In genomic region chr10:63227207-63227895, GRCh38 we compare ENCODE assay signal across 9 cellular contexts.
A peak's percentile ranks its signal among the peaks of the same experiment; 100 is the strongest.
DNase-seq lines count a peak whose midpoint lies in the region; ATAC-seq lines count a peak whose summit lies in the region.
"Had no signal": no experiment of that assay in that cellular context is flagged by ENCODE, and none has a peak within 500 bp of the region (broad histone marks: within the 10 kb centered on the region; RNA-seq: fewer than 3 reads in every experiment).

No MANE protein-coding gene starts in this region.

- DNase-seq in activated CD8-positive, alpha-beta memory T cell treated with anti-CD3 and anti-CD28 coated beads, Interleukin-2, amount 10 ng/mL, durations not matched to agents 7 days and 5 days, result no peak
- no peak for DNase-seq in activated CD8-positive, alpha-beta memory T cell treated with anti-CD3 and anti-CD28 coated beads, Interleukin-2, amount 50 U/mL, for 4 hours
- no peak for DNase-seq in activated T-helper 1 cell treated with anti-CD3 and anti-CD28 coated beads, Interleukin-12 subunit alpha, Interleukin-12 subunit beta, Interleukin-2, Interleukin-4 antibody, amounts not matched to agents 30 ng/mL and 10 ng/mL and 1 ng/mL, durations not matched to agents 14 hours and 24 hours and 36 hours (ENCODE audit: low spot score)
- DNase-seq in stimulated activated effector memory CD8-positive, alpha-beta T cell treated with anti-CD3 and anti-CD28 coated beads, Interleukin-12 subunit alpha, Interleukin-12 subunit beta, amount 100 ng/mL, for 72 hours (ENCODE audit: low spot score in 2 of 2), result no peak
- DNase-seq in NCI-H2081 (lab: John Stamatoyannopoulos, UW), result no peak
- no peak for DNase-seq in stimulated activated naive CD4-positive, alpha-beta T cell treated with Interleukin-2 at 50 U/mL for 16 hours (lab: John Stamatoyannopoulos, UW)
- DNase-seq: hippocampal formation had no signal

- H3K9me3 Mint-ChIP-seq in activated CD8-positive, alpha-beta memory T cell treated with anti-CD3 and anti-CD28 coated beads, Interleukin-2, amount 10 ng/mL, durations not matched to agents 7 days and 5 days (ENCODE audit: low read depth), result no peaks in the 10 kb centered on the region
- no peaks in the 10 kb centered on the region for H3K9me3 Mint-ChIP-seq in activated T-helper 1 cell treated with anti-CD3 and anti-CD28 coated beads, Interleukin-12 subunit alpha, Interleukin-12 subunit beta, Interleukin-2, Interleukin-4 antibody, amounts not matched to agents 30 ng/mL and 10 ng/mL and 1 ng/mL, durations not matched to agents 14 hours and 24 hours and 36 hours
- no peaks in the 10 kb centered on the region for H3K9me3 Mint-ChIP-seq in stimulated activated effector memory CD8-positive, alpha-beta T cell treated with anti-CD3 and anti-CD28 coated beads, Interleukin-12 subunit alpha, Interleukin-12 subunit beta, amount 100 ng/mL, for 72 hours

- H3K27me3 Mint-ChIP-seq in activated CD8-positive, alpha-beta memory T cell treated with anti-CD3 and anti-CD28 coated beads, Interleukin-2, amount 10 ng/mL, durations not matched to agents 7 days and 5 days, result no peaks in the 10 kb centered on the region
- no peaks in the 10 kb centered on the region for H3K27me3 Mint-ChIP-seq in activated T-helper 1 cell treated with anti-CD3 and anti-CD28 coated beads, Interleukin-12 subunit alpha, Interleukin-12 subunit beta, Interleukin-2, Interleukin-4 antibody, amounts not matched to agents 30 ng/mL and 10 ng/mL and 1 ng/mL, durations not matched to agents 14 hours and 24 hours and 36 hours (ENCODE audit: insufficient read depth)

- intact Hi-C loops in activated T-helper 1 cell treated with anti-CD3 and anti-CD28 coated beads, Interleukin-12 subunit alpha, Interleukin-12 subunit beta, Interleukin-2, Interleukin-4 antibody, amounts not matched to agents 30 ng/mL and 10 ng/mL and 1 ng/mL, durations not matched to agents 14 hours and 24 hours and 36 hours (cut with micrococcal nuclease), result loop anchor here (1.0 to 5.0 kb wide), 5 partner anchors 9 to 127 kb away; no protein-coding TSS in a partner anchor

- CTCF ChIA-PET in activated CD8-positive, alpha-beta memory T cell treated with anti-CD3 and anti-CD28 coated beads, Interleukin-2, amount 10 ng/mL, durations not matched to agents 7 days and 5 days (lab: Charles Lee), result interaction anchor here (1.2 kb wide), 1 partner anchor 9 kb away, joined by 3 read pairs; no protein-coding TSS in a partner anchor

- ATAC-seq in activated CD8-positive, alpha-beta memory T cell treated with anti-CD3 and anti-CD28 coated beads, Interleukin-2, amount 10 ng/mL, durations not matched to agents 7 days and 5 days, result peak; percentile 61
- ATAC-seq in HG02981 (IDR thresholded peaks at IDR 0.05; ENCODE audit: unreplicated experiment), result peak; percentile 69
- peak; percentile 79 for ATAC-seq in stimulated activated effector memory CD8-positive, alpha-beta T cell treated with anti-CD3 and anti-CD28 coated beads, Interleukin-12 subunit alpha, Interleukin-12 subunit beta, amount 100 ng/mL, for 72 hours
- no peak for ATAC-seq in HG02938 (IDR thresholded peaks at IDR 0.05; ENCODE audit: unreplicated experiment)

- peaks cover 51% of the 10 kb centered on the region for H3K4me1 Mint-ChIP-seq in activated CD8-positive, alpha-beta memory T cell treated with anti-CD3 and anti-CD28 coated beads, Interleukin-2, amount 10 ng/mL, durations not matched to agents 7 days and 5 days
- H3K4me1 Mint-ChIP-seq in activated T-helper 1 cell treated with anti-CD3 and anti-CD28 coated beads, Interleukin-12 subunit alpha, Interleukin-12 subunit beta, Interleukin-2, Interleukin-4 antibody, amounts not matched to agents 30 ng/mL and 10 ng/mL and 1 ng/mL, durations not matched to agents 14 hours and 24 hours and 36 hours (ENCODE audit: low read depth), result peaks cover 35% of the 10 kb centered on the region
- peaks cover 39% of the 10 kb centered on the region for H3K4me1 Mint-ChIP-seq in stimulated activated effector memory CD8-positive, alpha-beta T cell treated with anti-CD3 and anti-CD28 coated beads, Interleukin-12 subunit alpha, Interleukin-12 subunit beta, amount 100 ng/mL, for 72 hours

- peak overlapping the region; percentile 89 for H3K27ac Mint-ChIP-seq in activated CD8-positive, alpha-beta memory T cell treated with anti-CD3 and anti-CD28 coated beads, Interleukin-2, amount 10 ng/mL, durations not matched to agents 7 days and 5 days
- H3K27ac Mint-ChIP-seq in activated T-helper 1 cell treated with anti-CD3 and anti-CD28 coated beads, Interleukin-12 subunit alpha, Interleukin-12 subunit beta, Interleukin-2, Interleukin-4 antibody, amounts not matched to agents 30 ng/mL and 10 ng/mL and 1 ng/mL, durations not matched to agents 14 hours and 24 hours and 36 hours, result peak overlapping the region; percentile 79
- peak overlapping the region; percentile 94 for H3K27ac Mint-ChIP-seq in stimulated activated effector memory CD8-positive, alpha-beta T cell treated with anti-CD3 and anti-CD28 coated beads, Interleukin-12 subunit alpha, Interleukin-12 subunit beta, amount 100 ng/mL, for 72 hours

- peak overlapping the region; percentile 62 for H3K4me3 Mint-ChIP-seq in activated CD8-positive, alpha-beta memory T cell treated with anti-CD3 and anti-CD28 coated beads, Interleukin-2, amount 10 ng/mL, durations not matched to agents 7 days and 5 days
- peak overlapping the region; percentile 61 for H3K4me3 Mint-ChIP-seq in activated T-helper 1 cell treated with anti-CD3 and anti-CD28 coated beads, Interleukin-12 subunit alpha, Interleukin-12 subunit beta, Interleukin-2, Interleukin-4 antibody, amounts not matched to agents 30 ng/mL and 10 ng/mL and 1 ng/mL, durations not matched to agents 14 hours and 24 hours and 36 hours
- peak overlapping the region; percentile 65 for H3K4me3 Mint-ChIP-seq in stimulated activated effector memory CD8-positive, alpha-beta T cell treated with anti-CD3 and anti-CD28 coated beads, Interleukin-12 subunit alpha, Interleukin-12 subunit beta, amount 100 ng/mL, for 72 hours

- H3K36me3 Mint-ChIP-seq in activated CD8-positive, alpha-beta memory T cell treated with anti-CD3 and anti-CD28 coated beads, Interleukin-2, amount 10 ng/mL, durations not matched to agents 7 days and 5 days, result peaks cover 11% of the 10 kb centered on the region
- peaks cover 9% of the 10 kb centered on the region for H3K36me3 Mint-ChIP-seq in activated T-helper 1 cell treated with anti-CD3 and anti-CD28 coated beads, Interleukin-12 subunit alpha, Interleukin-12 subunit beta, Interleukin-2, Interleukin-4 antibody, amounts not matched to agents 30 ng/mL and 10 ng/mL and 1 ng/mL, durations not matched to agents 14 hours and 24 hours and 36 hours (ENCODE audit: low read depth)
- H3K36me3 Mint-ChIP-seq in stimulated activated effector memory CD8-positive, alpha-beta T cell treated with anti-CD3 and anti-CD28 coated beads, Interleukin-12 subunit alpha, Interleukin-12 subunit beta, amount 100 ng/mL, for 72 hours, result peaks cover 11% of the 10 kb centered on the region
